Comparison of ENCODE assay signal across 11 cellular contexts in genomic region chr1:113226118-113226517, GRCh38.
DNase-seq lines count a peak whose midpoint lies in the region; ATAC-seq and TF ChIP-seq lines count a peak whose summit lies in the region.
"Had no signal": no experiment of that assay in that cellular context is flagged by ENCODE, and none has a peak within 500 bp of the region (broad histone marks: within the 10 kb centered on the region; RNA-seq: fewer than 3 reads in every experiment).

No MANE protein-coding gene starts in this region.

- ATAC-seq in GM18873 (IDR thresholded peaks at IDR 0.05; ENCODE audit: low FRiP score, unreplicated experiment) (peak; percentile 39), HG02938 (IDR thresholded peaks at IDR 0.05; ENCODE audit: unreplicated experiment) (peak; percentile 81), left lobe of liver (no peak)

- H3K27me3 Mint-ChIP-seq in glutamatergic neuron (ENCODE audit: unreplicated experiment): no peaks in the 10 kb centered on the region

- DNase-seq in astrocyte of the spinal cord (ENCODE audit: low read depth, low spot score) (peak; percentile 31), pons (ENCODE audit: low spot score) (peak; percentile 6), glutamatergic neuron (no peak), HCEC 1CT (no peak), left lobe of liver (ENCODE audit: low spot score) (no peak)
- DNase-seq: activated gamma-delta T cell, DMS79 treated with DMSO at 0.1 percent for 48 hours, Karpas-422, NCI-H526 had no signal

- peaks cover 3% of the 10 kb centered on the region for H3K4me1 Mint-ChIP-seq in glutamatergic neuron (ENCODE audit: low read depth, unreplicated experiment)

- no peak overlapping the region for H3K27ac Mint-ChIP-seq in glutamatergic neuron (ENCODE audit: unreplicated experiment)

- TF ChIP-seq CTCF in astrocyte of the spinal cord (IDR thresholded peaks at IDR 0.05; ENCODE audit: low read depth, low read length) (no peak), glutamatergic neuron (IDR thresholded peaks at IDR 0.05; ENCODE audit: partially characterized antibody, unreplicated experiment) (no peak)

- H3K9me3 Mint-ChIP-seq in glutamatergic neuron (ENCODE audit: unreplicated experiment): peaks cover 4% of the 10 kb centered on the region

- no peak overlapping the region for H3K4me3 ChIP-seq in astrocyte of the spinal cord (ENCODE audit: low read depth, low read length)

- H3K4me3 Mint-ChIP-seq in glutamatergic neuron (ENCODE audit: unreplicated experiment): no peak overlapping the region

- in situ Hi-C loops in astrocyte of the spinal cord (cut with HindIII; ENCODE audit: low sequenced_read_pairs): no loop called here

- peaks cover 6% of the 10 kb centered on the region for H3K36me3 Mint-ChIP-seq in glutamatergic neuron (ENCODE audit: unreplicated experiment)

Comparison
In these comparisons a context has a peak if more than half of its experiments do, and no peak if none do; other contexts are left out.
1. DNase-seq: peak in astrocyte of the spinal cord (single experiment) and pons (single experiment); none in glutamatergic neuron (single experiment), HCEC 1CT (single experiment) and left lobe of liver (single experiment).